Comparison of ENCODE assay signal across 8 cellular contexts in genomic region chr11:66146940-66147339, GRCh38.
"Had no signal": no experiment of that assay in that cellular context is flagged by ENCODE, and none has a peak within 500 bp of the region (broad histone marks: within the 10 kb centered on the region; RNA-seq: fewer than 3 reads in every experiment).

No MANE protein-coding gene starts in this region.

- H3K27ac Mint-ChIP-seq: H9 had no signal

- FAIRE-seq: HTR-8/SVneo had no signal

- DNase-seq: GM23248, GOT3, H9, HCEC 1CT, Karpas-422, KBM-7 had no signal

- H3K4me3 Mint-ChIP-seq: H9 had no signal

- H3K4me3 ChIP-seq: GM23248 had no signal

- H3K27ac ChIP-seq: GM23248, KMS-11 had no signal

- H3K9ac ChIP-seq: GM23248, KMS-11 had no signal

- H2AFZ ChIP-seq: GM23248 had no signal

- H3K4me2 ChIP-seq: KMS-11 had no signal
